ENCODE assay signal across 24 cellular contexts in the genomic region with DNA sequence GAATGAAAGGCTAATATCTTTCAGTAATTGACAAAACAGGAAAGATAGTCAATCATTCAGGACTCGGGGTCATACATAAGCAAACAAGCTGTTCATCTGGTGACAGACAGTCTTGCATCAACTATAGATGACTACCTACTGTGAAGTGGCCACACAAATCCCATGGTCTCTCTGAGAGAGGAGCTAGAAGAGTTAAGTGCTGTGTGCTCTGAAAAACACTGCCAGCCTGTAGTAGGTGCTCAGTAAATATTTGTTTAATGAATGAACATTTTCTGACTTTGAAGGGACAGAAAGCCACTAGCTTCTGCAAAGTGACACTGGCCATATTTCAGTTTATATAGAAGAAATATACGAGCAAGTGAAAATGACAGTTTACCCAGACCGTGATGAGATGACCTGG.
"Had no signal": no experiment of that assay in that cellular context is flagged by ENCODE, and none has a peak within 500 bp of the region (broad histone marks: within the 10 kb centered on the region; RNA-seq: fewer than 3 reads in every experiment).

No MANE protein-coding gene starts in this region.

- H3K36me3 ChIP-seq: neutrophil, pancreas, thoracic aorta, tibial nerve, upper lobe of right lung, vagina had no signal

- H3K4me1 ChIP-seq: pancreas, tibial nerve, upper lobe of right lung, vagina had no signal

- H3K27me3 ChIP-seq: dorsolateral prefrontal cortex, neutrophil, pancreas, tibial nerve, upper lobe of right lung, vagina had no signal

- H3K4me3 ChIP-seq: dorsolateral prefrontal cortex, lung, mucosa of descending colon, pancreas, thoracic aorta, tibial nerve, upper lobe of right lung, vagina had no signal

- H3K27ac Mint-ChIP-seq: memory B cell; mesothelial cell of epicardium; natural killer cell treated with Interleukin-12 subunit alpha and Interleukin-12 subunit beta and Interleukin-15 and Interleukin-18, amount 100 ng/mL, for 72 hours; stimulated activated naive B cell treated with anti-CD40 and anti-IgM and Interleukin-4, amounts not matched to agents 10 μg/mL and 1 μg/mL and 100 μg/mL, for 72 hours; stimulated activated naive CD8-positive, alpha-beta T cell treated with anti-CD3 and anti-CD28 coated beads, Interleukin-15, Interleukin-2, amounts not matched to agents 100 ng/mL and 50 ng/mL, for 24 hours had no signal

- ATAC-seq: left lobe of liver; mucosa of descending colon; natural killer cell treated with Interleukin-12 subunit alpha and Interleukin-12 subunit beta and Interleukin-15 and Interleukin-18, amount 100 ng/mL, for 72 hours; sciatic nerve; stimulated activated naive B cell treated with anti-CD40 and anti-IgM and Interleukin-4, amounts not matched to agents 10 μg/mL and 1 μg/mL and 100 μg/mL, for 72 hours; upper lobe of right lung had no signal

- H3K36me3 Mint-ChIP-seq: memory B cell; mesothelial cell of epicardium; naive B cell; natural killer cell treated with Interleukin-12 subunit alpha and Interleukin-12 subunit beta and Interleukin-15 and Interleukin-18, amount 100 ng/mL, for 72 hours; stimulated activated naive B cell treated with anti-CD40 and anti-IgM and Interleukin-4, amounts not matched to agents 10 μg/mL and 1 μg/mL and 100 μg/mL, for 72 hours had no signal

- H3K4me1 Mint-ChIP-seq: memory B cell; naive B cell; stimulated activated naive B cell treated with anti-CD40 and anti-IgM and Interleukin-4, amounts not matched to agents 10 μg/mL and 1 μg/mL and 100 μg/mL, for 72 hours had no signal

- H3K4me3 Mint-ChIP-seq: memory B cell; mesothelial cell of epicardium; naive B cell; natural killer cell treated with Interleukin-12 subunit alpha and Interleukin-12 subunit beta and Interleukin-15 and Interleukin-18, amount 100 ng/mL, for 72 hours; neural crest cell; stimulated activated naive B cell treated with anti-CD40 and anti-IgM and Interleukin-4, amounts not matched to agents 10 μg/mL and 1 μg/mL and 100 μg/mL, for 72 hours; stimulated activated naive CD8-positive, alpha-beta T cell treated with anti-CD3 and anti-CD28 coated beads, Interleukin-15, Interleukin-2, amounts not matched to agents 100 ng/mL and 50 ng/mL, for 24 hours had no signal

- DNase-seq: dorsolateral prefrontal cortex; effector CD4-positive, alpha-beta T cell; head of caudate nucleus; kidney; mucosa of descending colon; naive B cell; pancreas; stimulated activated CD4-positive, alpha-beta T cell treated with anti-CD3 and anti-CD28 coated beads, Interleukin-4, amount 100 ng/mL, for 4 hours; stimulated activated naive B cell treated with anti-CD40 and anti-IgM and Interleukin-4, amounts not matched to agents 10 μg/mL and 1 μg/mL and 100 μg/mL, for 72 hours; upper lobe of right lung had no signal

- FAIRE-seq: colon, frontal cortex, kidney, pancreas had no signal

- H3K9me3 ChIP-seq: mucosa of descending colon, neutrophil, pancreas, thoracic aorta, tibial nerve, upper lobe of right lung, vagina had no signal

- H3K27ac ChIP-seq: neutrophil, pancreas, thoracic aorta, tibial nerve, upper lobe of right lung, vagina had no signal

- H3K9me3 Mint-ChIP-seq: memory B cell; mesothelial cell of epicardium; natural killer cell treated with Interleukin-12 subunit alpha and Interleukin-12 subunit beta and Interleukin-15 and Interleukin-18, amount 100 ng/mL, for 72 hours; neural crest cell; stimulated activated naive B cell treated with anti-CD40 and anti-IgM and Interleukin-4, amounts not matched to agents 10 μg/mL and 1 μg/mL and 100 μg/mL, for 72 hours; stimulated activated naive CD8-positive, alpha-beta T cell treated with anti-CD3 and anti-CD28 coated beads, Interleukin-15, Interleukin-2, amounts not matched to agents 100 ng/mL and 50 ng/mL, for 24 hours had no signal
